In genomic region chr9:121129384-121129783, GRCh38 we compare ENCODE assay signal across 7 cellular contexts. TPM values are rescaled to one million over a fixed set of nuclear protein-coding genes. Genes with fewer than 3 reads are reported as not detected.
DNase-seq lines count a peak whose midpoint lies in the region; ATAC-seq and TF ChIP-seq lines count a peak whose summit lies in the region.
"Not testable (repeated sequence)": the region's sequence is repeated elsewhere in the genome, so short reads cannot be mapped to it uniquely, and the experiment has no call there.

No MANE protein-coding gene starts in this region.

- H3K4me3 Mint-ChIP-seq in CD4-positive, alpha-beta T cell = peak overlapping the region; percentile 20
- peak overlapping the region in 2 of 4 donors; percentile 80 to 84 for H3K4me3 Mint-ChIP-seq in IgD-negative memory B cell
- H3K4me3 Mint-ChIP-seq in activated CD4-positive, alpha-beta T cell treated with anti-CD3 and anti-CD28 coated beads, Interleukin-2, amount 10 ng/mL, durations not matched to agents 24 days and 14 days; activated naive CD4-positive, alpha-beta T cell treated with anti-CD3 and anti-CD28 coated beads for 36 hours; dendritic cell treated with granulocyte-macrophage colony-stimulating factor and Interleukin-4, amounts not matched to agents 40 ng/mL and 50 ng/mL, for 4 days; stimulated activated naive CD8-positive, alpha-beta T cell treated with anti-CD3 and anti-CD28 coated beads, Interleukin-15, Interleukin-2, amounts not matched to agents 100 ng/mL and 50 ng/mL, for 24 hours: not testable (repeated sequence)
- H3K4me3 Mint-ChIP-seq in naive thymus-derived CD4-positive, alpha-beta T cell = peak overlapping the region in 9 of 10 donors; percentile 42 to 81 (median 62)

- H3K4me1 ChIP-seq in naive thymus-derived CD4-positive, alpha-beta T cell (ENCODE audit: control insufficient read depth in 2 of 2, insufficient read depth in 2 of 2, low read length in 2 of 2) = peaks cover 32 to 44% of the 10 kb centered on the region in 2 donors

- H3K4me1 Mint-ChIP-seq in CD4-positive, alpha-beta T cell (ENCODE audit: low read depth) = peaks cover 85% of the 10 kb centered on the region
- peaks cover 46 to 53% (median 47%) of the 10 kb centered on the region in 3 donors for H3K4me1 Mint-ChIP-seq in IgD-negative memory B cell
- peaks cover 49% of the 10 kb centered on the region for H3K4me1 Mint-ChIP-seq in activated CD4-positive, alpha-beta T cell treated with anti-CD3 and anti-CD28 coated beads, Interleukin-2, amount 10 ng/mL, durations not matched to agents 24 days and 14 days
- H3K4me1 Mint-ChIP-seq in activated naive CD4-positive, alpha-beta T cell treated with anti-CD3 and anti-CD28 coated beads for 36 hours (ENCODE audit: low read depth) = peaks cover 62% of the 10 kb centered on the region
- peaks cover 43% of the 10 kb centered on the region for H3K4me1 Mint-ChIP-seq in dendritic cell treated with granulocyte-macrophage colony-stimulating factor and Interleukin-4, amounts not matched to agents 40 ng/mL and 50 ng/mL, for 4 days (ENCODE audit: low read depth)
- peaks cover 53 to 93% (median 90%) of the 10 kb centered on the region in 7 donors for H3K4me1 Mint-ChIP-seq in naive thymus-derived CD4-positive, alpha-beta T cell
- peaks cover 66% of the 10 kb centered on the region for H3K4me1 Mint-ChIP-seq in stimulated activated naive CD8-positive, alpha-beta T cell treated with anti-CD3 and anti-CD28 coated beads, Interleukin-15, Interleukin-2, amounts not matched to agents 100 ng/mL and 50 ng/mL, for 24 hours (ENCODE audit: low read depth)

- intact Hi-C loops in CD4-positive, alpha-beta T cell (cut with DNase I, micrococcal nuclease); activated CD4-positive, alpha-beta T cell treated with anti-CD3 and anti-CD28 coated beads, Interleukin-2, amount 10 ng/mL, durations not matched to agents 24 days and 14 days (cut with micrococcal nuclease); activated naive CD4-positive, alpha-beta T cell treated with anti-CD3 and anti-CD28 coated beads for 36 hours (cut with micrococcal nuclease); dendritic cell treated with granulocyte-macrophage colony-stimulating factor and Interleukin-4, amounts not matched to agents 40 ng/mL and 50 ng/mL, for 4 days (cut with micrococcal nuclease); naive thymus-derived CD4-positive, alpha-beta T cell (cut with micrococcal nuclease): not testable (repeated sequence)

- peak overlapping the region; percentile 94 for H3K27ac Mint-ChIP-seq in CD4-positive, alpha-beta T cell
- H3K27ac Mint-ChIP-seq in IgD-negative memory B cell = peak overlapping the region in 2 of 3 donors; percentile 3 to 90
- H3K27ac Mint-ChIP-seq in activated CD4-positive, alpha-beta T cell treated with anti-CD3 and anti-CD28 coated beads, Interleukin-2, amount 10 ng/mL, durations not matched to agents 24 days and 14 days = not testable (repeated sequence)
- H3K27ac Mint-ChIP-seq in activated naive CD4-positive, alpha-beta T cell treated with anti-CD3 and anti-CD28 coated beads for 36 hours = peak overlapping the region; percentile 1
- H3K27ac Mint-ChIP-seq in dendritic cell treated with granulocyte-macrophage colony-stimulating factor and Interleukin-4, amounts not matched to agents 40 ng/mL and 50 ng/mL, for 4 days = peak overlapping the region; percentile 49
- H3K27ac Mint-ChIP-seq in naive thymus-derived CD4-positive, alpha-beta T cell = peak overlapping the region in 8 of 9 donors; percentile 48 to 99 (median 88)
- H3K27ac Mint-ChIP-seq in stimulated activated naive CD8-positive, alpha-beta T cell treated with anti-CD3 and anti-CD28 coated beads, Interleukin-15, Interleukin-2, amounts not matched to agents 100 ng/mL and 50 ng/mL, for 24 hours = peak overlapping the region; percentile 9

- H3K36me3 Mint-ChIP-seq in CD4-positive, alpha-beta T cell (ENCODE audit: low read depth) = peaks cover 95% of the 10 kb centered on the region
- peaks cover 30% of the 10 kb centered on the region for H3K36me3 Mint-ChIP-seq in IgD-negative memory B cell
- peaks cover 73% of the 10 kb centered on the region for H3K36me3 Mint-ChIP-seq in activated CD4-positive, alpha-beta T cell treated with anti-CD3 and anti-CD28 coated beads, Interleukin-2, amount 10 ng/mL, durations not matched to agents 24 days and 14 days (ENCODE audit: low read depth)
- peaks cover 68% of the 10 kb centered on the region for H3K36me3 Mint-ChIP-seq in activated naive CD4-positive, alpha-beta T cell treated with anti-CD3 and anti-CD28 coated beads for 36 hours (ENCODE audit: low read depth)
- peaks cover 89% of the 10 kb centered on the region for H3K36me3 Mint-ChIP-seq in dendritic cell treated with granulocyte-macrophage colony-stimulating factor and Interleukin-4, amounts not matched to agents 40 ng/mL and 50 ng/mL, for 4 days (ENCODE audit: low read depth)
- peaks cover 33 to 73% (median 68%) of the 10 kb centered on the region in 5 donors for H3K36me3 Mint-ChIP-seq in naive thymus-derived CD4-positive, alpha-beta T cell
- peaks cover 85% of the 10 kb centered on the region for H3K36me3 Mint-ChIP-seq in stimulated activated naive CD8-positive, alpha-beta T cell treated with anti-CD3 and anti-CD28 coated beads, Interleukin-15, Interleukin-2, amounts not matched to agents 100 ng/mL and 50 ng/mL, for 24 hours (ENCODE audit: low read depth)

- not testable (repeated sequence) for H3K27me3 ChIP-seq in CD4-positive, alpha-beta T cell (ENCODE audit: control insufficient read depth, insufficient read depth, low read length); naive thymus-derived CD4-positive, alpha-beta T cell (ENCODE audit: control insufficient read depth in 2 of 2, insufficient read depth in 2 of 2, low read length in 2 of 2)

- not testable (repeated sequence) for H3K27ac ChIP-seq in CD4-positive, alpha-beta T cell (ENCODE audit: low read depth, low read length); naive thymus-derived CD4-positive, alpha-beta T cell (ENCODE audit: low read depth, low read length)

- not testable (repeated sequence) for H3K27me3 Mint-ChIP-seq in CD4-positive, alpha-beta T cell; IgD-negative memory B cell; activated CD4-positive, alpha-beta T cell treated with anti-CD3 and anti-CD28 coated beads, Interleukin-2, amount 10 ng/mL, durations not matched to agents 24 days and 14 days; activated naive CD4-positive, alpha-beta T cell treated with anti-CD3 and anti-CD28 coated beads for 36 hours (ENCODE audit: low read depth); dendritic cell treated with granulocyte-macrophage colony-stimulating factor and Interleukin-4, amounts not matched to agents 40 ng/mL and 50 ng/mL, for 4 days; naive thymus-derived CD4-positive, alpha-beta T cell; stimulated activated naive CD8-positive, alpha-beta T cell treated with anti-CD3 and anti-CD28 coated beads, Interleukin-15, Interleukin-2, amounts not matched to agents 100 ng/mL and 50 ng/mL, for 24 hours

- CTCF ChIA-PET in CD4-positive, alpha-beta T cell (lab: Charles Lee) = interaction anchor here (1.4 kb wide), 1 partner anchor 8 kb away, joined by 3 read pairs; no protein-coding TSS in a partner anchor
- CTCF ChIA-PET in activated naive CD4-positive, alpha-beta T cell treated with anti-CD3 and anti-CD28 coated beads for 36 hours (lab: Charles Lee); naive thymus-derived CD4-positive, alpha-beta T cell (lab: Charles Lee): not testable (repeated sequence)

- not testable (repeated sequence) for H3K4me3 ChIP-seq in naive thymus-derived CD4-positive, alpha-beta T cell (ENCODE audit: low read length)

- H3K9me3 ChIP-seq in CD4-positive, alpha-beta T cell (ENCODE audit: control insufficient read depth, low read length); naive thymus-derived CD4-positive, alpha-beta T cell (ENCODE audit: control insufficient read depth in 2 of 3, low read length in 3 of 3): not testable (repeated sequence)

- not testable (repeated sequence) for ATAC-seq in CD4-positive, alpha-beta T cell (ENCODE audit: poor library complexity); naive thymus-derived CD4-positive, alpha-beta T cell

- POLR2A ChIA-PET in CD4-positive, alpha-beta T cell (lab: Charles Lee) = not testable (repeated sequence)
- POLR2A ChIA-PET in naive thymus-derived CD4-positive, alpha-beta T cell (lab: Charles Lee) = interaction anchor here (13.4 kb wide), 1 partner anchor 7 kb away, joined by 181 read pairs; no protein-coding TSS in a partner anchor

- not testable (repeated sequence) for H3K36me3 ChIP-seq in naive thymus-derived CD4-positive, alpha-beta T cell (ENCODE audit: control insufficient read depth in 2 of 3, insufficient read depth in 3 of 3, low read length in 3 of 3)

- DNase-seq in CD4-positive, alpha-beta T cell; activated naive CD4-positive, alpha-beta T cell treated with anti-CD3 and anti-CD28 coated beads for 36 hours; naive thymus-derived CD4-positive, alpha-beta T cell: not testable (repeated sequence)
- peak; percentile 15 for DNase-seq in activated CD4-positive, alpha-beta T cell treated with anti-CD3 and anti-CD28 coated beads, Interleukin-2, amount 10 ng/mL, durations not matched to agents 24 days and 14 days

- TF ChIP-seq CTCF in CD4-positive, alpha-beta T cell (IDR thresholded peaks at IDR 0.05) = not testable (repeated sequence)

- not testable (repeated sequence) for H3K9me3 Mint-ChIP-seq in CD4-positive, alpha-beta T cell; IgD-negative memory B cell; activated CD4-positive, alpha-beta T cell treated with anti-CD3 and anti-CD28 coated beads, Interleukin-2, amount 10 ng/mL, durations not matched to agents 24 days and 14 days; dendritic cell treated with granulocyte-macrophage colony-stimulating factor and Interleukin-4, amounts not matched to agents 40 ng/mL and 50 ng/mL, for 4 days; stimulated activated naive CD8-positive, alpha-beta T cell treated with anti-CD3 and anti-CD28 coated beads, Interleukin-15, Interleukin-2, amounts not matched to agents 100 ng/mL and 50 ng/mL, for 24 hours
- H3K9me3 Mint-ChIP-seq in activated naive CD4-positive, alpha-beta T cell treated with anti-CD3 and anti-CD28 coated beads for 36 hours = peaks cover 12% of the 10 kb centered on the region
- H3K9me3 Mint-ChIP-seq in naive thymus-derived CD4-positive, alpha-beta T cell = peaks cover 10 to 49% (median 21%) of the 10 kb centered on the region in 11 donors

RNA-seq across cellular contexts. Expression of gene CNTRL, which starts 54.6 kb away (rescaled TPM):
- 10 to 100 TPM; 35.1 to 38.1 TPM for total RNA-seq in CD4-positive, alpha-beta T cell
- polyA plus RNA-seq in IgD-negative memory B cell = 30.4 TPM
- 68.3 and 69.4 TPM in 2 replicates for total RNA-seq in activated CD4-positive, alpha-beta T cell treated with anti-CD3 and anti-CD28 coated beads, Interleukin-2, amount 10 ng/mL, durations not matched to agents 24 days and 14 days
- 10 to 100 TPM; 59.4 to 63.6 TPM for total RNA-seq in activated naive CD4-positive, alpha-beta T cell treated with anti-CD3 and anti-CD28 coated beads for 36 hours
- 100 to 1,000 TPM in 2 of 5 experiments, 10 to 100 TPM in 3; 74.5 to 131 (median 88.6) TPM for total RNA-seq in naive thymus-derived CD4-positive, alpha-beta T cell
- polyA plus RNA-seq in naive thymus-derived CD4-positive, alpha-beta T cell = 10 to 100 TPM; 14.4 to 26.3 TPM
